ENCODE assay signal across 8 cellular contexts in the genomic region with DNA sequence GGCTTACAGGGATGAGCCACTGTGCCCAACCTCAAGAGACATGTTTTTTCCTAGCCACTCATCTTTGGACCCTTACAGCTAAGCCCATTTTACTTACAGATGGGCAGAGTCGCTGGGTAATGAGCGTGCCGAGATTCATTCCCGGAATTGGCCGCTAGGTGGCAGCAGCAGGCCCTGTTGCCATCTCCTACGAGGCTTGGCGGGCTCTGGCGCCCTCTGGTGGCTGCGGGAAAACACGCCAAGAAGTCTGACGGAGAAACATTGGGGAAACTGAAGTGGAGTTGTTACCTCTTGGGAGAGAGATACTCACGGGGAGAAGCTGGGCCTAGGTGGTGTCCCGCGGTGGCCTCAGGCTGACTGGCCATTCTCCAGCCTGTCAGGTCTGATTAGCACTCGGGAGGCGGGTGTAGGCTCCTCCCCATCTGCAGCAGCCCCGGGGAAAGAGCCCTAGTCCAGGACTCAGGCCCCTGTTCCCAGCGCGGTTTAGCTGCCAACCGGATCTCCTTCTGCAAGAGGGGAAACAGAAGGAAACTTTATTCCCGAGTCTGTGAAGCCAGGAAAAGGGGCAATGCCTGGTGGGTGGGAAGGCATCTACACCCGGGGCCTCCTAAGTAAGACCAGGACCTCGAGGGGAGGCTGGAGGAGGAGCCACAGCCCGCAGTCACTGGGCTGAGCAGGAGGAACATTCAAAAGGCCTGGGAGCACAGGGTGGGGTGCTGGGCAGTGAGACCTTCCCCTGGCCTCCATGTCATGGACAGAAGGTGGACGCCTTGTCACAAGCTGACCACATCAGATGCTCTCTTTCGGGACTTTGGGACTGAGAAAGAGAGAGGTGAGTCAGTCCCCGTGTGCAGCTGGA. TPM values are rescaled to one million over a fixed set of nuclear protein-coding genes. Genes with fewer than 3 reads are reported as not detected.
DNase-seq lines count a peak whose midpoint lies in the region; ATAC-seq and TF ChIP-seq lines count a peak whose summit lies in the region.

No MANE protein-coding gene starts in this region.

- H3K4me3 Mint-ChIP-seq in chondrocyte (ENCODE audit: unreplicated experiment): peak overlapping the region; percentile 19

- H3K9me3 Mint-ChIP-seq in chondrocyte (ENCODE audit: low read depth): no peaks in the 10 kb centered on the region

- peaks cover 5% of the 10 kb centered on the region for H3K36me3 Mint-ChIP-seq in chondrocyte (ENCODE audit: low read depth)

- H3K4me1 Mint-ChIP-seq in chondrocyte (ENCODE audit: low read depth): peaks cover 11% of the 10 kb centered on the region

- no peaks in the 10 kb centered on the region for H3K27me3 Mint-ChIP-seq in chondrocyte (ENCODE audit: low read depth)

- in situ Hi-C loops in G401 (cut with HindIII; ENCODE audit: low sequenced_read_pairs): no loop called here

- TF ChIP-seq CTCF in chondrocyte (IDR thresholded peaks at IDR 0.05): peak; percentile 100

- ATAC-seq in HG03442 (IDR thresholded peaks at IDR 0.05; ENCODE audit: unreplicated experiment): peak; percentile 66
- ATAC-seq in HG03039 (IDR thresholded peaks at IDR 0.05; ENCODE audit: unreplicated experiment): no peak

- DNase-seq in G401 (ENCODE audit: low spot score): peak; percentile 92
- DNase-seq in NCI-H69 (lab: John Stamatoyannopoulos, UW): peak; percentile 87
- peak; percentile 92 to 99 for DNase-seq in activated CD4-positive, alpha-beta T cell treated with anti-CD3 and anti-CD28 coated beads for 4 hours
- peak; percentile 91 for DNase-seq in chondrocyte (ENCODE audit: low spot score)
- peak; percentile 90 for DNase-seq in kidney tubule cell (ENCODE audit: low spot score)
- peak; percentile 100 for DNase-seq in stimulated activated CD4-positive, alpha-beta T cell treated with anti-CD3 and anti-CD28 coated beads, Interleukin-2, amount 100 ng/mL, for 24 hours

- H3K27ac Mint-ChIP-seq in chondrocyte (ENCODE audit: unreplicated experiment): peak overlapping the region; percentile 57

RNA-seq across cellular contexts. Expression of gene PTGES2, which starts 9.7 kb away (rescaled TPM):
- 85.7 and 122 TPM in 2 replicates for total RNA-seq in G401 (2014; rRNA removed; shearing (Covaris generic))
- 43.5 to 53.6 TPM (median 49.3 TPM) in 3 replicates for total RNA-seq in chondrocyte

RNA-seq across cellular contexts. Expression of gene LCN2, which starts 31.4 kb away (rescaled TPM):
- 13.5 TPM in 1 of 2 replicates, not detected in the other for total RNA-seq in G401 (2014; rRNA removed; shearing (Covaris generic))
- total RNA-seq in chondrocyte: not detected in 3 replicates

RNA-seq across cellular contexts. Expression of gene BBLN, which starts 42.2 kb away (rescaled TPM):
- 121 and 125 TPM in 2 replicates for total RNA-seq in G401 (2014; rRNA removed; shearing (Covaris generic))
- 78.8 to 85.3 TPM (median 80.2 TPM) in 3 replicates for total RNA-seq in chondrocyte

RNA-seq across cellular contexts. Expression of gene SLC25A25, which starts 49.8 kb away (rescaled TPM):
- total RNA-seq in G401 (2014; rRNA removed; shearing (Covaris generic)): 25.5 and 29.0 TPM in 2 replicates
- total RNA-seq in chondrocyte: 10.6 to 17.6 TPM (median 15.8 TPM) in 3 replicates

RNA-seq across cellular contexts. Expression of gene NAIF1, which starts 50.7 kb away (rescaled TPM):
- 5.4 and 6.6 TPM in 2 replicates for total RNA-seq in G401 (2014; rRNA removed; shearing (Covaris generic))
- total RNA-seq in chondrocyte: 6.8 to 8.8 TPM (median 7.8 TPM) in 3 replicates
